Comparison of ENCODE assay signal across 18 cellular contexts in genomic region chr2:28381225-28382180, GRCh38.
A peak's percentile ranks its signal among the peaks of the same experiment; 100 is the strongest.
DNase-seq lines count a peak whose midpoint lies in the region; ATAC-seq and TF ChIP-seq lines count a peak whose summit lies in the region.
"Had no signal": no experiment of that assay in that cellular context is flagged by ENCODE, and none has a peak within 500 bp of the region (broad histone marks: within the 10 kb centered on the region; RNA-seq: fewer than 3 reads in every experiment).

No MANE protein-coding gene starts in this region.

- no peak for TF ChIP-seq CTCF in nephron progenitor cell (IDR thresholded peaks at IDR 0.05)

- peak overlapping the region; percentile 74 for H3K27ac Mint-ChIP-seq in nephron progenitor cell

- no peak overlapping the region for H3K4me3 Mint-ChIP-seq in nephron progenitor cell
- H3K4me3 Mint-ChIP-seq: activated CD4-positive, alpha-beta T cell treated with anti-CD3 and anti-CD28 coated beads for 36 hours had no signal

- H3K27me3 Mint-ChIP-seq in nephron progenitor cell (ENCODE audit: low read depth, poor library complexity) = peaks cover 8% of the 10 kb centered on the region
- H3K27me3 Mint-ChIP-seq: activated CD4-positive, alpha-beta T cell treated with anti-CD3 and anti-CD28 coated beads for 36 hours had no signal

- H3K36me3 Mint-ChIP-seq in nephron progenitor cell (ENCODE audit: low read depth) = no peaks in the 10 kb centered on the region

- ATAC-seq in HG03097 (IDR thresholded peaks at IDR 0.05; ENCODE audit: low FRiP score, unreplicated experiment) (no peak), GM19467 (IDR thresholded peaks at IDR 0.05; ENCODE audit: unreplicated experiment) (no peak)
- ATAC-seq: activated CD4-positive, alpha-beta T cell treated with anti-CD3 and anti-CD28 coated beads for 36 hours; right cardiac atrium had no signal

- H3K9me3 Mint-ChIP-seq in nephron progenitor cell = no peaks in the 10 kb centered on the region

- peak; percentile 43 for DNase-seq in ELF-1 (ENCODE audit: low read depth, low spot score)
- peak; percentile 51 for DNase-seq in MV-4-11 (lab: John Stamatoyannopoulos, UW)
- peak; percentile 55 for DNase-seq in UCSD-AML1 (lab: John Stamatoyannopoulos, UW; ENCODE audit: unreplicated experiment)
- DNase-seq in nephron progenitor cell = no peak
- DNase-seq in midbrain (lab: John Stamatoyannopoulos, UW) = no peak
- no peak for DNase-seq in AG08395 (ENCODE audit: low spot score)
- DNase-seq: activated CD4-positive, alpha-beta T cell treated with anti-CD3 and anti-CD28 coated beads for 36 hours; activated gamma-delta T cell; amygdala; central memory CD4-positive, alpha-beta T cell; effector memory CD4-positive, alpha-beta T cell; head of caudate nucleus; kidney; mesendoderm; NCI-H1105 treated with DMSO at 0.1 percent for 48 hours had no signal

- H3K4me1 Mint-ChIP-seq in nephron progenitor cell = peaks cover 19% of the 10 kb centered on the region

Comparison
In these comparisons a context has a peak if more than half of its experiments do, and no peak if none do; other contexts are left out.
1. DNase-seq: peak in ELF-1 (single experiment), MV-4-11 (single experiment) and UCSD-AML1 (single experiment); none in nephron progenitor cell (single experiment), midbrain (single experiment) and AG08395 (single experiment).